Comparison of ENCODE assay signal across 9 cellular contexts in genomic region chr17:48294989-48295892, GRCh38.
DNase-seq lines count a peak whose midpoint lies in the region; ATAC-seq, FAIRE-seq and TF ChIP-seq lines count a peak whose summit lies in the region.
"Had no signal": no experiment of that assay in that cellular context is flagged by ENCODE, and none has a peak within 500 bp of the region (broad histone marks: within the 10 kb centered on the region; RNA-seq: fewer than 3 reads in every experiment).

No MANE protein-coding gene starts in this region.

- H3K36me3 Mint-ChIP-seq in endothelial cell (ENCODE audit: low read depth, unreplicated experiment): no peaks in the 10 kb centered on the region

- TF ChIP-seq CTCF in GM20000 (IDR thresholded peaks at IDR 0.05; ENCODE audit: extremely low read depth, missing control alignments): no peak
- no peak for TF ChIP-seq CTCF in foreskin fibroblast (IDR thresholded peaks at IDR 0.05; ENCODE audit: low read depth, low read length)
- no peak for TF ChIP-seq CTCF in endothelial cell (IDR thresholded peaks at IDR 0.05; ENCODE audit: unreplicated experiment)

- no peak overlapping the region for H3K27ac Mint-ChIP-seq in endothelial cell (ENCODE audit: unreplicated experiment)
- H3K27ac Mint-ChIP-seq: endodermal cell had no signal

- peaks cover 12% of the 10 kb centered on the region for H3K4me1 Mint-ChIP-seq in endothelial cell (ENCODE audit: unreplicated experiment)

- no peak overlapping the region for H3K4me3 Mint-ChIP-seq in endothelial cell (ENCODE audit: unreplicated experiment)
- H3K4me3 Mint-ChIP-seq: endodermal cell had no signal

- peak; percentile 57 for FAIRE-seq in RCC 7860 (lab: Jason Lieb, UNC)

- H3K27ac ChIP-seq in BLaER1 treated with 17β-estradiol and CSF1 and Interleukin-3, amounts not matched to agents 10 nM and 100 nM: peak overlapping the region in 5 of 11 experiments; percentile 3 to 43 (median 26); a peak in 4 of 22 replicates

- H3K9ac ChIP-seq in BLaER1 treated with 17β-estradiol and CSF1 and Interleukin-3, amounts not matched to agents 10 nM and 100 nM: peak overlapping the region in 4 of 11 experiments; percentile 18 to 46 (median 30); a peak in 5 of 22 replicates

- H3K9me3 ChIP-seq in BLaER1 treated with 17β-estradiol and CSF1 and Interleukin-3, amounts not matched to agents 10 nM and 100 nM (replicated peaks in 1 of 11): no peaks in the 10 kb centered on the region

- H3K4me3 ChIP-seq in BLaER1 treated with 17β-estradiol and CSF1 and Interleukin-3, amounts not matched to agents 10 nM and 100 nM: peak overlapping the region in 5 of 10 experiments; percentile 27 to 42 (median 36); a peak in 8 of 20 replicates
- H3K4me3 ChIP-seq in foreskin fibroblast (ENCODE audit: low read depth in 1 of 2, low read length in 2 of 2): no peak overlapping the region

- peaks cover 10 to 22% (median 18%) of the 10 kb centered on the region in 10 experiments for H3K4me1 ChIP-seq in BLaER1 treated with 17β-estradiol and CSF1 and Interleukin-3, amounts not matched to agents 10 nM and 100 nM

- no peaks in the 10 kb centered on the region for H3K36me3 ChIP-seq in BLaER1 treated with 17β-estradiol and CSF1 and Interleukin-3, amounts not matched to agents 10 nM and 100 nM

- H3K4me2 ChIP-seq in BLaER1 treated with 17β-estradiol and CSF1 and Interleukin-3, amounts not matched to agents 10 nM and 100 nM: peak overlapping the region; percentile 50 to 81 (median 71)

- peaks cover 0 to 21% (median 10%) of the 10 kb centered on the region in 11 experiments; a peak in 7 of 22 replicates for H3K27me3 ChIP-seq in BLaER1 treated with 17β-estradiol and CSF1 and Interleukin-3, amounts not matched to agents 10 nM and 100 nM

- H3K27me3 Mint-ChIP-seq in endothelial cell (ENCODE audit: unreplicated experiment): peaks cover 6% of the 10 kb centered on the region

- H4K20me1 ChIP-seq in BLaER1 treated with 17β-estradiol and CSF1 and Interleukin-3, amounts not matched to agents 10 nM and 100 nM: no peaks in the 10 kb centered on the region; a peak in 1 of 22 replicates

- ATAC-seq in GM18873 (IDR thresholded peaks at IDR 0.05; ENCODE audit: low FRiP score, unreplicated experiment): no peak

- peak; percentile 42 for DNase-seq in GM20000 (ENCODE audit: low spot score)
- no peak for DNase-seq in RCC 7860 (ENCODE audit: low spot score)
- DNase-seq in foreskin fibroblast: peak; percentile 2 to 7
- no peak for DNase-seq in NCI-H524 treated with DMSO at 0.1 percent for 48 hours (lab: John Stamatoyannopoulos, UW)
- no peak for DNase-seq in endothelial cell (ENCODE audit: low spot score)
- no peak for DNase-seq in cortex of kidney (lab: John Stamatoyannopoulos, UW)
- DNase-seq: endodermal cell had no signal

- no peaks in the 10 kb centered on the region for H3K9me3 Mint-ChIP-seq in endothelial cell (ENCODE audit: unreplicated experiment)
- H3K9me3 Mint-ChIP-seq: endodermal cell had no signal

Comparison
In these comparisons a context has a peak if more than half of its experiments do, and no peak if none do; other contexts are left out.
1. DNase-seq: peak in GM20000 (single experiment) and foreskin fibroblast (2 of 2); none in RCC 7860 (single experiment), NCI-H524 treated with DMSO at 0.1 percent for 48 hours (single experiment), endothelial cell (single experiment) and cortex of kidney (single experiment).